In genomic region chr17:47735536-47736011, GRCh38 we compare ENCODE assay signal across 11 cellular contexts. TPM values are rescaled to one million over a fixed set of nuclear protein-coding genes. Genes with fewer than 3 reads are reported as not detected.
DNase-seq lines count a peak whose midpoint lies in the region; ATAC-seq, FAIRE-seq and TF ChIP-seq lines count a peak whose summit lies in the region.
"Had no signal": no experiment of that assay in that cellular context is flagged by ENCODE, and none has a peak within 500 bp of the region (broad histone marks: within the 10 kb centered on the region; RNA-seq: fewer than 3 reads in every experiment).

No MANE protein-coding gene starts in this region.

- H3K27me3 ChIP-seq in brain microvascular endothelial cell (replicated peaks): peaks cover 50% of the 10 kb centered on the region

- ATAC-seq in HG02870 (IDR thresholded peaks at IDR 0.05; ENCODE audit: unreplicated experiment) (peak; percentile 55), HG02970 (IDR thresholded peaks at IDR 0.05; ENCODE audit: low FRiP score, unreplicated experiment) (no peak)
- ATAC-seq in activated T-cell treated with anti-CD3 and anti-CD28 coated beads, Interleukin-2, amount 50 U/mL, for 72 hours (replicated peaks in 1 of 2): peak; percentile 29 to 45
- peak; percentile 36 for ATAC-seq in stimulated activated naive CD8-positive, alpha-beta T cell treated with anti-CD3 and anti-CD28 coated beads, Interleukin-15, amount 100 ng/mL, for 72 hours
- ATAC-seq: left ventricle myocardium superior had no signal

- peak overlapping the region; percentile 89 for H3K27ac Mint-ChIP-seq in activated T-cell treated with anti-CD3 and anti-CD28 coated beads, Interleukin-2, amount 50 U/mL, for 72 hours
- peak overlapping the region; percentile 78 to 90 for H3K27ac Mint-ChIP-seq in stimulated activated naive CD8-positive, alpha-beta T cell treated with anti-CD3 and anti-CD28 coated beads, Interleukin-15, amount 100 ng/mL, for 72 hours
- H3K27ac Mint-ChIP-seq: endodermal cell had no signal

- H3K27me3 Mint-ChIP-seq in activated T-cell treated with anti-CD3 and anti-CD28 coated beads, Interleukin-2, amount 50 U/mL, for 72 hours (ENCODE audit: low read depth): no peaks in the 10 kb centered on the region
- H3K27me3 Mint-ChIP-seq in stimulated activated naive CD8-positive, alpha-beta T cell treated with anti-CD3 and anti-CD28 coated beads, Interleukin-15, amount 100 ng/mL, for 72 hours: no peaks in the 10 kb centered on the region

- no peaks in the 10 kb centered on the region for H3K36me3 ChIP-seq in brain microvascular endothelial cell (replicated peaks)

- no peak for FAIRE-seq in frontal cortex (lab: Jason Lieb, UNC)

- no peak overlapping the region for H3K27ac ChIP-seq in brain microvascular endothelial cell

- H3K4me3 ChIP-seq in brain microvascular endothelial cell (ENCODE audit: low read depth, low read length): no peak overlapping the region

- H3K36me3 Mint-ChIP-seq in activated T-cell treated with anti-CD3 and anti-CD28 coated beads, Interleukin-2, amount 50 U/mL, for 72 hours (ENCODE audit: insufficient read depth in 2 of 2): peaks cover 10 to 18% of the 10 kb centered on the region in 2 donors

- no peak for TF ChIP-seq CTCF in brain microvascular endothelial cell (IDR thresholded peaks at IDR 0.05; ENCODE audit: low read depth, low read length, missing control alignments)

- peak; percentile 65 for DNase-seq in activated effector memory CD4-positive, alpha-beta T cell treated with anti-CD3 and anti-CD28 coated beads, Interleukin-2, amount 50 U/mL, for 16 hours
- no peak for DNase-seq in activated effector memory CD4-positive, alpha-beta T cell treated with Interleukin-2 at 50 U/mL for 16 hours
- peak in 1 of 2 donors; percentile 55 for DNase-seq in activated T-cell treated with anti-CD3 and anti-CD28 coated beads, Interleukin-2, amount 50 U/mL, for 72 hours
- peak in 1 of 2 donors; percentile 49 for DNase-seq in stimulated activated naive CD8-positive, alpha-beta T cell treated with anti-CD3 and anti-CD28 coated beads, Interleukin-15, amount 100 ng/mL, for 72 hours
- no peak for DNase-seq in frontal cortex (ENCODE audit: low spot score in 2 of 2)
- DNase-seq in brain microvascular endothelial cell: no peak
- DNase-seq: activated CD4-positive, alpha-beta T cell treated with anti-CD3 and anti-CD28 coated beads, Interleukin-2, amount 50 U/mL, for 48 hours; left ventricle myocardium superior had no signal

- in situ Hi-C loops in brain microvascular endothelial cell (cut with HindIII; ENCODE audit: low pct_ligation_motif_present, low sequenced_read_pairs): no loop called here

- peak overlapping the region; percentile 96 to 100 for H3K4me3 Mint-ChIP-seq in activated T-cell treated with anti-CD3 and anti-CD28 coated beads, Interleukin-2, amount 50 U/mL, for 72 hours
- H3K4me3 Mint-ChIP-seq in stimulated activated naive CD8-positive, alpha-beta T cell treated with anti-CD3 and anti-CD28 coated beads, Interleukin-15, amount 100 ng/mL, for 72 hours: peak overlapping the region; percentile 97 to 98
- H3K4me3 Mint-ChIP-seq: endodermal cell had no signal

- H3K9me3 Mint-ChIP-seq in activated T-cell treated with anti-CD3 and anti-CD28 coated beads, Interleukin-2, amount 50 U/mL, for 72 hours: no peaks in the 10 kb centered on the region
- no peaks in the 10 kb centered on the region for H3K9me3 Mint-ChIP-seq in stimulated activated naive CD8-positive, alpha-beta T cell treated with anti-CD3 and anti-CD28 coated beads, Interleukin-15, amount 100 ng/mL, for 72 hours
- H3K9me3 Mint-ChIP-seq: endodermal cell had no signal

- H3K4me1 Mint-ChIP-seq in activated T-cell treated with anti-CD3 and anti-CD28 coated beads, Interleukin-2, amount 50 U/mL, for 72 hours (ENCODE audit: low read depth): peaks cover 78% of the 10 kb centered on the region
- H3K4me1 Mint-ChIP-seq in stimulated activated naive CD8-positive, alpha-beta T cell treated with anti-CD3 and anti-CD28 coated beads, Interleukin-15, amount 100 ng/mL, for 72 hours: peaks cover 67% of the 10 kb centered on the region

RNA-seq across cellular contexts. Expression of gene TBX21, which starts 2.5 kb away (rescaled TPM):
- total RNA-seq in activated T-cell treated with anti-CD3 and anti-CD28 coated beads, Interleukin-2, amount 50 U/mL, for 72 hours: 10 to 100 TPM; 27.9 to 45.5 TPM
- total RNA-seq in frontal cortex: 0.82 TPM
- total RNA-seq: endodermal cell had no signal

RNA-seq across cellular contexts. Expression of gene TBKBP1, which starts 41.6 kb away (rescaled TPM):
- 10 to 100 TPM; 24.2 to 28.7 TPM for total RNA-seq in activated T-cell treated with anti-CD3 and anti-CD28 coated beads, Interleukin-2, amount 50 U/mL, for 72 hours
- total RNA-seq in frontal cortex: 13.9 TPM

Comparison
In these comparisons a context has a peak if more than half of its experiments do, and no peak if none do; other contexts are left out.
1. RNA of gene TBX21, which starts 2.5 kb away (total RNA-seq): 27.9 to 45.5 TPM in activated T-cell treated with anti-CD3 and anti-CD28 coated beads, Interleukin-2, amount 50 U/mL, for 72 hours; 0.82 TPM in frontal cortex (single experiment); every median in the first group is over 10 times any median in the second.